In genomic region chr3:188051801-188052228, GRCh38 we compare ENCODE assay signal across 11 cellular contexts.
A peak's percentile ranks its signal among the peaks of the same experiment; 100 is the strongest.
DNase-seq lines count a peak whose midpoint lies in the region; ATAC-seq, FAIRE-seq and TF ChIP-seq lines count a peak whose summit lies in the region.
"Had no signal": no experiment of that assay in that cellular context is flagged by ENCODE, and none has a peak within 500 bp of the region (broad histone marks: within the 10 kb centered on the region; RNA-seq: fewer than 3 reads in every experiment).

No MANE protein-coding gene starts in this region.

- no peak overlapping the region for H4K8ac ChIP-seq in mesendoderm (ENCODE audit: low read depth, low read length)

- no peak for FAIRE-seq in small intestine (lab: Jason Lieb, UNC)
- FAIRE-seq: endothelial cell of umbilical vein had no signal

- no peak overlapping the region for H3K4me3 ChIP-seq in Peyer's patch
- H3K4me3 ChIP-seq in esophagus squamous epithelium: peak overlapping the region in 1 of 4 donors; percentile 27
- no peak overlapping the region for H3K4me3 ChIP-seq in mesendoderm (ENCODE audit: low read length)
- H3K4me3 ChIP-seq in skeletal muscle tissue (ENCODE audit: low read length in 3 of 3): peak overlapping the region in 1 of 3 donors; percentile 9
- no peak overlapping the region for H3K4me3 ChIP-seq in small intestine (ENCODE audit: low read depth in 1 of 2, low read length in 2 of 2)

- H3K27ac ChIP-seq in Peyer's patch (peak overlapping the region; percentile 57 to 78 (median 64)), esophagus squamous epithelium (peak overlapping the region; percentile 64 to 92 (median 78)), mesendoderm (ENCODE audit: low read depth, low read length) (no peak overlapping the region), skeletal muscle tissue (ENCODE audit: low read depth, low read length) (peak overlapping the region; percentile 73), small intestine (ENCODE audit: low read depth in 1 of 2, low read length in 1 of 2) (peak overlapping the region in 1 of 2 donors; percentile 77)

- H3K4ac ChIP-seq in mesendoderm (ENCODE audit: low read depth, low read length): no peak overlapping the region

- peak in 2 of 3 donors; percentile 19 to 57 for DNase-seq in Peyer's patch
- DNase-seq in esophagus squamous epithelium (lab: John Stamatoyannopoulos, UW): no peak
- DNase-seq in mesendoderm: no peak
- no peak for DNase-seq in NAMALWA (ENCODE audit: low spot score)
- no peak for DNase-seq in Kasumi-1 (lab: John Stamatoyannopoulos, UW)
- DNase-seq in small intestine: no peak
- DNase-seq: CD4-positive, alpha-beta memory T cell; NCI-H1092 had no signal

- H3K79me1 ChIP-seq in mesendoderm (ENCODE audit: low read length): no peaks in the 10 kb centered on the region

- H2BK5ac ChIP-seq in mesendoderm (ENCODE audit: low read length): no peak overlapping the region

- no peak overlapping the region for H2BK15ac ChIP-seq in mesendoderm (replicated peaks; ENCODE audit: low read depth)

- WGBS in esophagus squamous epithelium, 2 donors: 64 to 83% methylated on average over 4 to 8 of the region's 9 CpGs
- no CpG with 5 or more reads among the region's 9 CpGs for WGBS in mesendoderm (ENCODE audit: extremely low coverage, insufficient coverage, low lambda C conversion rate)
- whole genome bisulfite sequencing in small intestine, 3 donors: 69 to 88% (median 86%) methylated on average over 9 of the region's 9 CpGs

- H3K56ac ChIP-seq in mesendoderm (ENCODE audit: low read length): peak overlapping the region; percentile 75

- peaks cover 0 to 5% (median 0%) of the 10 kb centered on the region in 4 donors for H3K4me1 ChIP-seq in Peyer's patch
- H3K4me1 ChIP-seq in esophagus squamous epithelium: peaks cover 22 to 39% (median 24%) of the 10 kb centered on the region in 3 donors
- peaks cover 6% of the 10 kb centered on the region for H3K4me1 ChIP-seq in mesendoderm (ENCODE audit: control insufficient read depth, low read depth, low read length)
- peaks cover 22 to 31% (median 25%) of the 10 kb centered on the region in 3 donors for H3K4me1 ChIP-seq in skeletal muscle tissue (ENCODE audit: control insufficient read depth in 3 of 3, insufficient read depth in 3 of 3, low read length in 3 of 3)
- peaks cover 0 to 3% of the 10 kb centered on the region in 2 donors for H3K4me1 ChIP-seq in small intestine (ENCODE audit: control insufficient read depth in 2 of 2, insufficient read depth in 1 of 2, low read depth in 1 of 2, low read length in 1 of 2)

- H3K79me2 ChIP-seq in mesendoderm (ENCODE audit: control insufficient read depth, insufficient read depth, low read length): no peaks in the 10 kb centered on the region

- H2BK120ac ChIP-seq in mesendoderm (ENCODE audit: low read depth, low read length): no peak overlapping the region

- ATAC-seq in HG03025 (IDR thresholded peaks at IDR 0.05; ENCODE audit: low FRiP score, unreplicated experiment): no peak

- TF ChIP-seq CTCF in Peyer's patch (IDR thresholded peaks at IDR 0.05) (no peak), esophagus squamous epithelium (IDR thresholded peaks at IDR 0.05) (no peak)

- no peak overlapping the region for H2AK5ac ChIP-seq in mesendoderm (ENCODE audit: low read length)

- H3K9ac ChIP-seq in mesendoderm (ENCODE audit: low read length) (peak overlapping the region; percentile 15), skeletal muscle tissue (ENCODE audit: low read depth in 1 of 3, low read length in 3 of 3) (no peak overlapping the region)

- H3K23ac ChIP-seq in mesendoderm (ENCODE audit: low read length): no peak overlapping the region

- H4K5ac ChIP-seq in mesendoderm (ENCODE audit: low read length): no peak overlapping the region

- H3K9me3 ChIP-seq in Peyer's patch (no peaks in the 10 kb centered on the region), esophagus squamous epithelium (no peaks in the 10 kb centered on the region), skeletal muscle tissue (ENCODE audit: control insufficient read depth in 3 of 3, low read length in 3 of 3) (no peaks in the 10 kb centered on the region), small intestine (ENCODE audit: control insufficient read depth, low read depth) (no peaks in the 10 kb centered on the region)

- H3K27me3 ChIP-seq in Peyer's patch (no peaks in the 10 kb centered on the region), esophagus squamous epithelium (peaks cover 0 to 22% (median 0%) of the 10 kb centered on the region in 4 donors), mesendoderm (ENCODE audit: insufficient read depth, low read length, poor library complexity) (no peaks in the 10 kb centered on the region), skeletal muscle tissue (ENCODE audit: control insufficient read depth in 3 of 3, insufficient read depth in 3 of 3, low read length in 3 of 3) (no peaks in the 10 kb centered on the region), small intestine (ENCODE audit: control insufficient read depth in 2 of 2, insufficient read depth in 2 of 2, low read length in 2 of 2) (no peaks in the 10 kb centered on the region)

- H3K4me2 ChIP-seq in mesendoderm (ENCODE audit: low read length): no peak overlapping the region

- H3K36me3 ChIP-seq in Peyer's patch: no peaks in the 10 kb centered on the region
- H3K36me3 ChIP-seq in esophagus squamous epithelium: no peaks in the 10 kb centered on the region
- H3K36me3 ChIP-seq in mesendoderm (ENCODE audit: control insufficient read depth, insufficient read depth, low read length): no peaks in the 10 kb centered on the region
- H3K36me3 ChIP-seq in skeletal muscle tissue (ENCODE audit: control insufficient read depth in 3 of 3, insufficient read depth in 3 of 3, low read length in 3 of 3): no peaks in the 10 kb centered on the region
- H3K36me3 ChIP-seq in small intestine (ENCODE audit: control insufficient read depth in 2 of 2, insufficient read depth in 2 of 2, low read length in 2 of 2): no peaks in the 10 kb centered on the region

- no peak for TF ChIP-seq POLR2A in Peyer's patch (IDR thresholded peaks at IDR 0.05)
- no peak for TF ChIP-seq POLR2A in esophagus squamous epithelium (IDR thresholded peaks at IDR 0.05)

- intact Hi-C loops in esophagus squamous epithelium (cut with DNase I): loop anchor here (10.0 kb wide), 1 partner anchor 307 kb away; the partner anchor contains the start of gene BCL6

- no peak overlapping the region for H3K18ac ChIP-seq in mesendoderm (ENCODE audit: low read length)

Comparison
In these comparisons a context has a peak if more than half of its experiments do, and no peak if none do; other contexts are left out.
1. DNase-seq: peak in Peyer's patch (2 of 3); none in esophagus squamous epithelium (single experiment), mesendoderm (single experiment), NAMALWA (single experiment), Kasumi-1 (0 of 2) and small intestine (single experiment).